Comparison of ENCODE assay signal across 1 cellular context in the genomic region with DNA sequence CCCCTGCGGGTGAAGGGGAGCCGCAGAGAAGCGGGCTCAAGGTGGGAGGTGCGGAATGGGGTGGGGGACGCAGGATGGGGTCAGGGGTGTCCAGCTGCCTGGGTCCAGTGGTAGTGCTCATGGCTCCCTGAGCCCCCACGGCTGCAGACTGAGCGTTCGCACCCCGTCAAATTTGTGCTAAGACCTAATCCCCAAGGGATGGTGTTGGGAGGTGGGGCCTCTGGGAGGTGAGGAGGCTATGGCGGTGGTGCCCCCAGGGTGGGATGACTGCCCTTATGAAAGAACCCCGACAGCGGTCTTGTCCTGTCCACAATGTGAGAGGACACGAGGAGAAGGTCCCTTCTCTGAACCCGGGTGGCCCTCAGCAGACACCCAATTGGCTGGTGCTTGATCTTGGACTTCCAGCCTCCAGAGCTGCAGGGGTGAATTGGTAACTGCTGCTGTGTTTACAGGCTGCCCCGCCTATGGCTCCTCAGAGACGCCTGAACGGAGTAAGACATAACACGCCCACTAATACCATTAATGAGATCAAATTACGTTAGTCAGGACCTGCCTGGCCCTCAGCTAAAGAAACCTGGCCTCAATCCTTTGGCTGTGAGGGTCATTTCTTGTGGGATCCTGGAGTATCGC.
TF ChIP-seq lines count a peak whose summit lies in the region.

No MANE protein-coding gene starts in this region.

TF ChIP-seq in H1, 55 proteins besides CTCF, POLR2A, EP300 and RAD21:
- TF ChIP-seq TBP (IDR thresholded peaks at IDR 0.05; ENCODE audit: low read depth, low read length) (no peak), RXRA (IDR thresholded peaks at IDR 0.05; ENCODE audit: insufficient read depth, low read depth, low read length) (no peak), TEAD4 (IDR thresholded peaks at IDR 0.05; ENCODE audit: low read depth, low read length) (no peak), NRF1 (IDR thresholded peaks at IDR 0.05; ENCODE audit: low read depth, low read length) (no peak), SP2 (IDR thresholded peaks at IDR 0.05; ENCODE audit: low read length) (no peak)
